ENCODE assay signal across 14 cellular contexts in genomic region chr11:83097671-83098070, GRCh38.
"Had no signal": no experiment of that assay in that cellular context is flagged by ENCODE, and none has a peak within 500 bp of the region (broad histone marks: within the 10 kb centered on the region; RNA-seq: fewer than 3 reads in every experiment).

No MANE protein-coding gene starts in this region.

- H3K4me2 ChIP-seq: hepatocyte, neural progenitor cell had no signal

- H3K27me3 ChIP-seq: cardiac muscle cell, hepatocyte, left lung, neural progenitor cell, thyroid gland had no signal

- ATAC-seq: activated T-cell treated with anti-CD3 and anti-CD28 coated beads, Interleukin-2, amount 50 U/mL, for 4 hours; left lung; stimulated activated memory B cell treated with anti-CD40 and anti-IgM and Interleukin-4, amounts not matched to agents 10 μg/mL and 1 μg/mL and 100 μg/mL, for 72 hours had no signal

- H2AFZ ChIP-seq: hepatocyte, neural progenitor cell had no signal

- H3K4me3 ChIP-seq: cardiac muscle cell, hepatocyte, left lung, neural progenitor cell, thyroid gland had no signal

- H3K4me1 ChIP-seq: left lung, neural progenitor cell, thyroid gland had no signal

- H3K9ac ChIP-seq: neural progenitor cell had no signal

- H3K9me3 ChIP-seq: left lung, thyroid gland had no signal

- H3K36me3 ChIP-seq: cardiac muscle cell, left lung, neural progenitor cell, thyroid gland had no signal

- DNase-seq: activated CD4-positive, alpha-beta memory T cell treated with anti-CD3 and anti-CD28 coated beads, Interleukin-2, amount 10 ng/mL, durations not matched to agents 7 days and 5 days; activated CD4-positive, alpha-beta T cell treated with anti-CD3 and anti-CD28 coated beads for 1 hour; activated effector memory CD4-positive, alpha-beta T cell treated with Interleukin-2 at 50 U/mL for 16 hours; activated T-cell treated with anti-CD3 and anti-CD28 coated beads, Interleukin-2, amount 50 U/mL, for 4 hours; left lung; mammary epithelial cell; naive B cell; retina; stimulated activated CD4-positive, alpha-beta T cell treated with anti-CD3 and anti-CD28 coated beads, Interleukin-2, amount 100 ng/mL, for 48 hours; thyroid gland had no signal

- H3K27ac ChIP-seq: cardiac muscle cell, hepatocyte, left lung, neural progenitor cell, thyroid gland had no signal
